In genomic region chr9:14279671-14280070, GRCh38 we compare ENCODE assay signal across 33 cellular contexts. TPM values are rescaled to one million over a fixed set of nuclear protein-coding genes. Genes with fewer than 3 reads are reported as not detected.
"Had no signal": no experiment of that assay in that cellular context is flagged by ENCODE, and none has a peak within 500 bp of the region (broad histone marks: within the 10 kb centered on the region; RNA-seq: fewer than 3 reads in every experiment).

No MANE protein-coding gene starts in this region.

- H2AFZ ChIP-seq: neural progenitor cell had no signal

- H3K9ac ChIP-seq: neural progenitor cell had no signal

- FAIRE-seq: bronchial epithelial cell, colon, urothelium cell line had no signal

- H3K9me3 Mint-ChIP-seq: activated CD8-positive, alpha-beta T cell treated with anti-CD3 and anti-CD28 coated beads for 36 hours; activated naive CD8-positive, alpha-beta T cell treated with anti-CD3 and anti-CD28 coated beads, Interleukin-2, amount 50 U/mL, for 24 hours; activated T-cell treated with anti-CD3 and anti-CD28 coated beads, Interleukin-2, amount 50 U/mL, for 4 hours; activated T-helper 17 cell treated with anti-CD3 and anti-CD28 coated beads, Interleukin-2, amount 50 U/mL, for 72 hours; central memory CD8-positive, alpha-beta T cell; neural progenitor cell; WTC11 had no signal

- H3K4me3 ChIP-seq: esophagus muscularis mucosa, heart left ventricle, lower lobe of right lung, neural progenitor cell, spleen, testis, transverse colon had no signal

- H3K36me3 Mint-ChIP-seq: activated naive CD4-positive, alpha-beta T cell treated with anti-CD3 and anti-CD28 coated beads, Interleukin-2, amount 50 U/mL, for 24 hours; immature natural killer cell; natural killer cell; neural progenitor cell; WTC11 had no signal

- H3K27ac ChIP-seq: esophagus muscularis mucosa, foreskin keratinocyte, heart left ventricle, lower lobe of right lung, neural progenitor cell, spleen, testis, transverse colon had no signal

- ATAC-seq: activated CD8-positive, alpha-beta T cell treated with anti-CD3 and anti-CD28 coated beads for 36 hours; activated naive CD8-positive, alpha-beta T cell treated with anti-CD3 and anti-CD28 coated beads, Interleukin-2, amount 50 U/mL, for 24 hours; activated T-cell treated with anti-CD3 and anti-CD28 coated beads, Interleukin-2, amount 50 U/mL, for 4 hours; activated T-helper 17 cell treated with anti-CD3 and anti-CD28 coated beads, Interleukin-2, amount 50 U/mL, for 72 hours; foreskin keratinocyte; heart left ventricle; left lobe of liver; natural killer cell; right cardiac atrium; WTC11 had no signal

- H3K4me1 Mint-ChIP-seq: activated naive CD4-positive, alpha-beta T cell treated with anti-CD3 and anti-CD28 coated beads, Interleukin-2, amount 50 U/mL, for 24 hours; activated naive CD8-positive, alpha-beta T cell treated with anti-CD3 and anti-CD28 coated beads, Interleukin-2, amount 50 U/mL, for 24 hours; activated T-helper 17 cell treated with anti-CD3 and anti-CD28 coated beads, Interleukin-2, amount 50 U/mL, for 72 hours; central memory CD8-positive, alpha-beta T cell; immature natural killer cell; natural killer cell had no signal

- H3K4me1 ChIP-seq: testis had no signal

- H3K36me3 ChIP-seq: esophagus muscularis mucosa, lower lobe of right lung, neural progenitor cell, spleen, transverse colon had no signal

- H3K27me3 ChIP-seq: esophagus muscularis mucosa, foreskin keratinocyte, heart left ventricle, neural progenitor cell, spleen, testis, transverse colon had no signal

- H3K4me3 Mint-ChIP-seq: activated CD8-positive, alpha-beta T cell treated with anti-CD3 and anti-CD28 coated beads for 36 hours; activated naive CD4-positive, alpha-beta T cell treated with anti-CD3 and anti-CD28 coated beads, Interleukin-2, amount 50 U/mL, for 24 hours; activated naive CD8-positive, alpha-beta T cell treated with anti-CD3 and anti-CD28 coated beads, Interleukin-2, amount 50 U/mL, for 24 hours; activated T-cell treated with anti-CD3 and anti-CD28 coated beads, Interleukin-2, amount 50 U/mL, for 4 hours; activated T-helper 17 cell treated with anti-CD3 and anti-CD28 coated beads, Interleukin-2, amount 50 U/mL, for 72 hours; central memory CD8-positive, alpha-beta T cell; immature natural killer cell; natural killer cell; neural progenitor cell; WTC11 had no signal

- H3K4me2 ChIP-seq: neural progenitor cell had no signal

- DNase-seq: activated CD4-positive, alpha-beta T cell treated with anti-CD3 and anti-CD28 coated beads, Interleukin-2, amount 50 U/mL, for 1 hour; activated CD8-positive, alpha-beta T cell treated with anti-CD3 and anti-CD28 coated beads for 36 hours; activated naive CD8-positive, alpha-beta T cell treated with anti-CD3 and anti-CD28 coated beads, Interleukin-2, amount 50 U/mL, for 24 hours; activated T-cell treated with anti-CD3 and anti-CD28 coated beads, Interleukin-2, amount 50 U/mL, for 4 hours; amygdala; dermis blood vessel endothelial cell; effector CD4-positive, alpha-beta T cell; foreskin keratinocyte; heart left ventricle; hypothalamus; immature natural killer cell; kidney glomerular epithelial cell; lower lobe of right lung; mesenchymal stem cell; natural killer cell; occipital lobe; posterior cingulate gyrus; right cardiac atrium; spleen; stimulated activated naive CD4-positive, alpha-beta T cell treated with Interleukin-2 at 50 U/mL for 16 hours; T-helper 2 cell; testis; transverse colon had no signal

- H3K9me3 ChIP-seq: esophagus muscularis mucosa, heart left ventricle, lower lobe of right lung, spleen, testis, transverse colon had no signal

- H3K27ac Mint-ChIP-seq: activated CD8-positive, alpha-beta T cell treated with anti-CD3 and anti-CD28 coated beads for 36 hours; activated naive CD4-positive, alpha-beta T cell treated with anti-CD3 and anti-CD28 coated beads, Interleukin-2, amount 50 U/mL, for 24 hours; activated naive CD8-positive, alpha-beta T cell treated with anti-CD3 and anti-CD28 coated beads, Interleukin-2, amount 50 U/mL, for 24 hours; activated T-helper 17 cell treated with anti-CD3 and anti-CD28 coated beads, Interleukin-2, amount 50 U/mL, for 72 hours; immature natural killer cell; natural killer cell; neural progenitor cell; WTC11 had no signal

RNA-seq across cellular contexts. Expression of gene NFIB, which starts 34.3 kb away (rescaled TPM):
- total RNA-seq: activated CD8-positive, alpha-beta T cell treated with anti-CD3 and anti-CD28 coated beads for 36 hours had no signal
